In genomic region chr5:175478384-175479124, GRCh38 we compare ENCODE assay signal across 1 cellular context.
A peak's percentile ranks its signal among the peaks of the same experiment; 100 is the strongest.
TF ChIP-seq lines count a peak whose summit lies in the region.

TSS of gene SFXN1 (plus strand) at chr5:175478560. CDS start at chr5:175492104, 13,544 bp downstream.

TF ChIP-seq in HepG2, 621 proteins besides CTCF, POLR2A, EP300 and RAD21 (continued from another document and continues in another):
- peak; percentile 60; the same call in 1 of the 2 replicates for TF ChIP-seq MXD1 (CRISPR knock-in tag; IDR thresholded peaks at IDR 0.05)
- TF ChIP-seq MZF1 (CRISPR knock-in tag; IDR thresholded peaks at IDR 0.05; ENCODE audit: borderline replicate concordance): no peak
- TF ChIP-seq ZBTB14 (CRISPR knock-in tag; IDR thresholded peaks at IDR 0.05): peak; percentile 95
- TF ChIP-seq SP4 (CRISPR knock-in tag; IDR thresholded peaks at IDR 0.05): no peak; the same call in 1 of the 2 replicates
- peak; percentile 56 for TF ChIP-seq GABPA (IDR thresholded peaks at IDR 0.05; ENCODE audit: low read depth, low read length)
- no peak; the same call in 1 of the 2 replicates for TF ChIP-seq GABPA (CRISPR knock-in tag; IDR thresholded peaks at IDR 0.05; ENCODE audit: low read depth)
- TF ChIP-seq NFE2L2 (IDR thresholded peaks at IDR 0.05; ENCODE audit: low read length): no peak
- 0 out of 2 replicates have a peak, but pooled peaks have one; percentile 39 for TF ChIP-seq ZFAT (CRISPR knock-in tag; conservative IDR thresholded peaks at IDR 0.05)
- peak; percentile 42; the same call in 1 of the 2 replicates for TF ChIP-seq ZNF547 (CRISPR knock-in tag; IDR thresholded peaks at IDR 0.05)
- peak; percentile 56; the same call in 1 of the 2 replicates for TF ChIP-seq ZGPAT (CRISPR knock-in tag; IDR thresholded peaks at IDR 0.05)
- TF ChIP-seq ZNF740 (CRISPR knock-in tag; IDR thresholded peaks at IDR 0.05): peak; percentile 78; the same call in 1 of the 2 replicates
- 0 out of 2 replicates have a peak, but pooled peaks have one; percentile 22 for TF ChIP-seq THAP9 (CRISPR knock-in tag; IDR thresholded peaks at IDR 0.05; ENCODE audit: borderline replicate concordance)
- peak; percentile 23 for TF ChIP-seq ZNF883 (CRISPR knock-in tag; IDR thresholded peaks at IDR 0.05; ENCODE audit: not compliant biosample characterization)
- TF ChIP-seq ZFP91 (CRISPR knock-in tag; IDR thresholded peaks at IDR 0.05; ENCODE audit: borderline replicate concordance): peak; percentile 55; the same call in 1 of the 2 replicates
- no peak for TF ChIP-seq ZNF468 (CRISPR knock-in tag; IDR thresholded peaks at IDR 0.05)
- TF ChIP-seq GPN1 (CRISPR knock-in tag; IDR thresholded peaks at IDR 0.05; ENCODE audit: borderline replicate concordance): 0 out of 2 replicates have a peak, but pooled peaks have one; percentile 33
- peak; percentile 83 for TF ChIP-seq ZNF546 (CRISPR knock-in tag; conservative IDR thresholded peaks at IDR 0.05)
- peak; percentile 64; the same call in 1 of the 2 replicates for TF ChIP-seq MYC (CRISPR knock-in tag; IDR thresholded peaks at IDR 0.05; ENCODE audit: borderline replicate concordance)
- TF ChIP-seq ZNF800 (CRISPR knock-in tag; IDR thresholded peaks at IDR 0.05): 0 out of 2 replicates have a peak, but pooled peaks have one; percentile 25
- 0 out of 2 replicates have a peak, but pooled peaks have one; percentile 23 for TF ChIP-seq ZSCAN12 (CRISPR knock-in tag; IDR thresholded peaks at IDR 0.05)
- peak; percentile 70 for TF ChIP-seq AGO2 (optimal IDR thresholded peaks at IDR 0.05; ENCODE audit: low read depth, low read length)
- TF ChIP-seq YEATS2 (CRISPR knock-in tag; IDR thresholded peaks at IDR 0.05; ENCODE audit: borderline replicate concordance): peak; percentile 70
- TF ChIP-seq KAT7 (CRISPR knock-in tag; IDR thresholded peaks at IDR 0.05; ENCODE audit: borderline replicate concordance): peak; percentile 47; the same call in 1 of the 2 replicates
- TF ChIP-seq NR2C2 (CRISPR knock-in tag; IDR thresholded peaks at IDR 0.05; ENCODE audit: borderline replicate concordance): peak; percentile 67
- TF ChIP-seq FOXP1 (IDR thresholded peaks at IDR 0.05): no peak
- no peak for TF ChIP-seq FOXP1 (CRISPR knock-in tag; IDR thresholded peaks at IDR 0.05)
- no peak for TF ChIP-seq ZNF784 (CRISPR knock-in tag; IDR thresholded peaks at IDR 0.05; ENCODE audit: borderline replicate concordance)
- peak; percentile 29; the same call in 1 of the 2 replicates for TF ChIP-seq ZNF333 (CRISPR knock-in tag; IDR thresholded peaks at IDR 0.05; ENCODE audit: borderline replicate concordance)
- 0 out of 2 replicates have a peak, but pooled peaks have one; percentile 24 for TF ChIP-seq ZNF777 (CRISPR knock-in tag; IDR thresholded peaks at IDR 0.05)
- 0 out of 2 replicates have a peak, but pooled peaks have one; percentile 16 for TF ChIP-seq ZBTB25 (CRISPR knock-in tag; IDR thresholded peaks at IDR 0.05)
- TF ChIP-seq HNF4G (IDR thresholded peaks at IDR 0.05; ENCODE audit: borderline replicate concordance, low read depth, low read length): no peak
- no peak for TF ChIP-seq HNF4G (CRISPR knock-in tag; IDR thresholded peaks at IDR 0.05; ENCODE audit: borderline replicate concordance, low read depth)
- TF ChIP-seq LBX2 (CRISPR knock-in tag; IDR thresholded peaks at IDR 0.05; ENCODE audit: borderline replicate concordance): peak; percentile 68; the same call in 1 of the 2 replicates
- TF ChIP-seq ZFX (CRISPR knock-in tag; IDR thresholded peaks at IDR 0.05; ENCODE audit: low read depth): peak; percentile 81
- TF ChIP-seq ZNF414 (CRISPR knock-in tag; IDR thresholded peaks at IDR 0.05): no peak
- TF ChIP-seq UBTF (CRISPR knock-in tag; IDR thresholded peaks at IDR 0.05): peak; percentile 74
- TF ChIP-seq ZNF235 (CRISPR knock-in tag; IDR thresholded peaks at IDR 0.05; ENCODE audit: borderline replicate concordance): 0 out of 2 replicates have a peak, but pooled peaks have one; percentile 67
- TF ChIP-seq SIN3A (IDR thresholded peaks at IDR 0.05; ENCODE audit: borderline replicate concordance, low read depth, low read length): peak; percentile 38; the same call in 1 of the 2 replicates
- peak; percentile 94 for TF ChIP-seq YY1 (IDR thresholded peaks at IDR 0.05; ENCODE audit: insufficient read depth, insufficient replicate concordance, low read depth, low read length)
- TF ChIP-seq FOXO1 (CRISPR knock-in tag; IDR thresholded peaks at IDR 0.05): no peak
- peak; percentile 37; the same call in 1 of the 2 replicates for TF ChIP-seq HDAC1 (CRISPR knock-in tag; IDR thresholded peaks at IDR 0.05)
- TF ChIP-seq CREB3 (CRISPR knock-in tag; IDR thresholded peaks at IDR 0.05): 0 out of 2 replicates have a peak, but pooled peaks have one; percentile 63
